8 cellular contexts compared by ENCODE assay signal in the genomic region with DNA sequence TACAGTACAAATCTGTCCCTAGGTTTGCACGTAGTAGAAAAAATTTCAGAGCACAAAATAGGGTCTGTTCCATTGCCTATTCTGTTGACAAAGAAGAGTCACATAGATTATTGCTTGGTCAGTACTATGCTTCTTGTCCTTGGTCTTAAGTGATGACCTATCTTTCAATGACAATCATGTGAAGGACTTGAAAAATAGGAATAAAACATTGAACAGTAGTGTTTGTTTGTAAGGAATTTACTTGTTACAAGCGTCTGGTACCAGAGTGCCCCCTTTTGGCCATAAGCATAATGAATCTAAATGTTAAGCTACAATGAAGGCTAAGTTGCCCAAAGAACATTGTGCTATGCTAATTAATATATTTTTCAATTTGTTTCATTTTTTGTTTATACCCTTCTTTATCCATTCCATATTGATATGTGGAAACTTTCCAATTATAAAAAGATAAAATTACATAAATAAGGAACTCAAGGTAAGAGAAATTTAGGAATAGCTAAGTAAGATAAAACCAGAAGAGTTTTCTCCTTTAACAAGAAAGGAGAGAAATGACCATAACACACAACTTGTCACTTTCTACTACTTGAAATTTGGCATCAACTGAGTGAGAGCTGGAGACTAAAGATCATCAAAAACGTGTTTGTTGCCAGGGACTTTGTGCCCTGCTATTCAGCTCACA.
DNase-seq lines count a peak whose midpoint lies in the region; ATAC-seq, FAIRE-seq and TF ChIP-seq lines count a peak whose summit lies in the region.

No MANE protein-coding gene starts in this region.

- H2AFZ ChIP-seq in GM23248 (no peak overlapping the region), astrocyte (ENCODE audit: low read depth, low read length) (no peak overlapping the region)

- no peak for FAIRE-seq in astrocyte (lab: Jason Lieb, UNC)

- H3K4me2 ChIP-seq in GM23248 (ENCODE audit: unreplicated experiment) (no peak overlapping the region), astrocyte (ENCODE audit: low read length) (no peak overlapping the region)

- no peaks in the 10 kb centered on the region for H3K27me3 Mint-ChIP-seq in astrocyte (ENCODE audit: low read depth, unreplicated experiment)

- 33% methylated on average over 3 of the region's 3 CpGs for WGBS in GM23248 (ENCODE audit: low coverage in 1 of 2, low lambda C conversion rate in 2 of 2, missing lambda C conversion rate in 2 of 2), 2 experiments
- WGBS in tibial nerve, 2 donors = 23% methylated on average over 3 of the region's 3 CpGs

- H3K27ac ChIP-seq in GM23248 (no peak overlapping the region), astrocyte (ENCODE audit: low read depth, low read length) (no peak overlapping the region), tibial nerve (no peak overlapping the region)

- no peaks in the 10 kb centered on the region for H3K36me3 Mint-ChIP-seq in astrocyte (ENCODE audit: low read depth, unreplicated experiment)

- H3K9me3 ChIP-seq in GM23248 (ENCODE audit: low read depth) (no peaks in the 10 kb centered on the region), astrocyte (ENCODE audit: insufficient read depth, low read depth, low read length) (no peaks in the 10 kb centered on the region), tibial nerve (no peaks in the 10 kb centered on the region)

- H3K36me3 ChIP-seq in GM23248 (ENCODE audit: low read depth) (no peaks in the 10 kb centered on the region), astrocyte (ENCODE audit: insufficient read depth, low read length) (no peaks in the 10 kb centered on the region), tibial nerve (no peaks in the 10 kb centered on the region)

- no peaks in the 10 kb centered on the region for H3K9me2 ChIP-seq in GM23248 (ENCODE audit: insufficient read depth)

- H3K9ac ChIP-seq in GM23248 (no peak overlapping the region), astrocyte (ENCODE audit: low read length) (no peak overlapping the region)

- no peaks in the 10 kb centered on the region for H3F3A ChIP-seq in GM23248 (ENCODE audit: insufficient read depth)

- no peak for ATAC-seq in GM19397 (IDR thresholded peaks at IDR 0.05; ENCODE audit: unreplicated experiment)

- no peaks in the 10 kb centered on the region for H3K4me1 Mint-ChIP-seq in astrocyte (ENCODE audit: low read depth, unreplicated experiment)

- H3K4me1 ChIP-seq in GM23248 (ENCODE audit: insufficient read depth) (no peaks in the 10 kb centered on the region), astrocyte (ENCODE audit: insufficient read depth, low read length) (no peaks in the 10 kb centered on the region), tibial nerve (peaks cover 0 to 4% (median 0%) of the 10 kb centered on the region in 4 donors)

- in situ Hi-C loops in GM23248 (cut with MboI) = loop anchor here (5.0 kb wide), 1 partner anchor 52 kb away; no protein-coding TSS in a partner anchor

- H3K27me3 ChIP-seq in GM23248 (replicated peaks; ENCODE audit: insufficient read depth) = no peaks in the 10 kb centered on the region
- peaks cover 3% of the 10 kb centered on the region for H3K27me3 ChIP-seq in astrocyte (ENCODE audit: insufficient read depth, low read length)
- H3K27me3 ChIP-seq in tibial nerve = no peaks in the 10 kb centered on the region

- H3K4me3 Mint-ChIP-seq in astrocyte (ENCODE audit: unreplicated experiment) = no peak overlapping the region

- H3K79me2 ChIP-seq in GM23248 (ENCODE audit: insufficient read depth) = no peaks in the 10 kb centered on the region
- no peaks in the 10 kb centered on the region for H3K79me2 ChIP-seq in astrocyte (ENCODE audit: insufficient read depth, low read length)

- H4K20me1 ChIP-seq in GM23248 (ENCODE audit: insufficient read depth) = no peaks in the 10 kb centered on the region
- no peaks in the 10 kb centered on the region for H4K20me1 ChIP-seq in astrocyte (ENCODE audit: insufficient read depth, low read length)

- H3K9me3 Mint-ChIP-seq in astrocyte (ENCODE audit: unreplicated experiment) = peaks cover 4% of the 10 kb centered on the region

- no peak overlapping the region for H3K27ac Mint-ChIP-seq in astrocyte (ENCODE audit: unreplicated experiment)

- H3K4me3 ChIP-seq in GM23248 = no peak overlapping the region
- no peak overlapping the region for H3K4me3 ChIP-seq in astrocyte (ENCODE audit: insufficient read depth, low read depth, low read length)
- H3K4me3 ChIP-seq in tibial nerve = no peak overlapping the region

- DNase-seq in NCI-H1436 (lab: John Stamatoyannopoulos, UW) = peak; percentile 5
- no peak for DNase-seq in NCI-H1436 treated with DMSO at 0.1 percent for 48 hours (lab: John Stamatoyannopoulos, UW)
- DNase-seq in GM23248 = peak; percentile 77
- DNase-seq in NCI-H446 (lab: John Stamatoyannopoulos, UW) = peak; percentile 13 to 59
- DNase-seq in astrocyte (ENCODE audit: low read depth) = peak; percentile 53
- DNase-seq in kidney tubule cell (ENCODE audit: low spot score) = peak; percentile 66
- peak in 1 of 2 donors; percentile 49 for DNase-seq in tibial nerve (ENCODE audit: low spot score in 2 of 2)

- peak; percentile 67 for TF ChIP-seq CTCF in astrocyte (IDR thresholded peaks at IDR 0.05; ENCODE audit: insufficient read depth, low read depth, low read length)
- TF ChIP-seq CTCF in tibial nerve (IDR thresholded peaks at IDR 0.05) = peak; percentile 54 to 74 (median 62)

- TF ChIP-seq POLR2A in tibial nerve (IDR thresholded peaks at IDR 0.05) = no peak

- no peak for TF ChIP-seq EP300 in tibial nerve (IDR thresholded peaks at IDR 0.05)
